18 cellular contexts compared by ENCODE assay signal in genomic region chr16:88489163-88489721, GRCh38. TPM values are rescaled to one million over a fixed set of nuclear protein-coding genes. Genes with fewer than 3 reads are reported as not detected.
DNase-seq lines count a peak whose midpoint lies in the region; FAIRE-seq and TF ChIP-seq lines count a peak whose summit lies in the region.
"Had no signal": no experiment of that assay in that cellular context is flagged by ENCODE, and none has a peak within 500 bp of the region (broad histone marks: within the 10 kb centered on the region; RNA-seq: fewer than 3 reads in every experiment).

No MANE protein-coding gene starts in this region.

- H3K9ac ChIP-seq in H1 (replicated peaks in 1 of 4; ENCODE audit: extremely low read depth in 1 of 4, low read depth in 3 of 4, low read length in 3 of 4) (no peak overlapping the region), mucosa of stomach (ENCODE audit: low read length) (peak overlapping the region; percentile 47), SK-N-SH (no peak overlapping the region)

- H3K4me1 ChIP-seq in H1 (replicated peaks in 1 of 4; ENCODE audit: control insufficient read depth in 3 of 4, insufficient read depth in 4 of 4, low read length in 3 of 4), result 0 out of 7 replicates have a peak, but pooled peaks cover 0 to 2% (median 0%) of the 10 kb centered on the region in 4 experiments
- peaks cover 77% of the 10 kb centered on the region for H3K4me1 ChIP-seq in mucosa of stomach (ENCODE audit: control insufficient read depth, insufficient read depth, low read length)
- no peaks in the 10 kb centered on the region for H3K4me1 ChIP-seq in left ventricle myocardium inferior
- H3K4me1 ChIP-seq in SK-N-SH (ENCODE audit: control insufficient read depth in 1 of 2, insufficient read depth in 2 of 2, low read depth in 1 of 2, low read length in 1 of 2), result peaks cover 0 to 28% of the 10 kb centered on the region in 2 experiments; a peak in 1 of 4 replicates

- WGBS in H1 (ENCODE audit: extremely low coverage in 1 of 2, insufficient coverage in 1 of 2, insufficient read length in 1 of 2, insufficient replicate concordance in 2 of 2, low coverage in 1 of 2, low lambda C conversion rate in 2 of 2, missing lambda C conversion rate in 1 of 2), 2 experiments, result 91% methylated on average over 23 of the region's 24 CpGs; no CpG with 5 or more reads in 1 of the 2 experiments
- WGBS in SK-N-SH (ENCODE audit: low lambda C conversion rate), result 94% methylated on average over 9 of the region's 24 CpGs

- no peaks in the 10 kb centered on the region for H3K9me2 ChIP-seq in SK-N-SH

- POLR2A ChIA-PET in H1 (lab: Charles Lee; ENCODE audit: partially characterized antibody) (interaction anchor here (1.2 kb wide), 1 partner anchor 21 kb away, joined by 3 read pairs; no protein-coding TSS in a partner anchor), SK-N-SH (lab: Yijun Ruan, JAX) (interaction anchor here (0.9 kb wide), 1 partner anchor 35 kb away, joined by 3 read pairs; no protein-coding TSS in a partner anchor)

- intact Hi-C loops in left ventricle myocardium inferior (cut with micrococcal nuclease), result no loop called here

- no peak overlapping the region for H3K56ac ChIP-seq in H1 (replicated peaks; ENCODE audit: insufficient read length, low read depth, low read length)

- H3K18ac ChIP-seq in H1 (ENCODE audit: extremely low read depth, low read length), result no peak overlapping the region

- no peak overlapping the region for H2BK12ac ChIP-seq in H1 (ENCODE audit: low read depth, low read length)

- H3K79me2 ChIP-seq in H1 (ENCODE audit: control insufficient read depth in 1 of 2, insufficient read depth in 2 of 2, low read length in 2 of 2) (no peaks in the 10 kb centered on the region), SK-N-SH (ENCODE audit: insufficient read depth) (no peaks in the 10 kb centered on the region)

- no peak overlapping the region for H3K14ac ChIP-seq in H1 (ENCODE audit: insufficient read length)

- FAIRE-seq in H1 (lab: Jason Lieb, UNC), result no peak
- FAIRE-seq: GM12892 had no signal

- H3K79me1 ChIP-seq in H1 (ENCODE audit: low read depth, low read length), result no peaks in the 10 kb centered on the region; the same call in 1 of the 2 replicates

- H3K27me3 ChIP-seq in H1 (replicated peaks in 1 of 4; ENCODE audit: control insufficient read depth in 3 of 4, extremely low read depth in 1 of 4, insufficient read depth in 3 of 4, low read length in 3 of 4), result no peaks in the 10 kb centered on the region
- no peaks in the 10 kb centered on the region for H3K27me3 ChIP-seq in mucosa of stomach (ENCODE audit: control insufficient read depth, insufficient read depth, low read length)
- no peaks in the 10 kb centered on the region for H3K27me3 ChIP-seq in left ventricle myocardium inferior (ENCODE audit: low read depth)
- H3K27me3 ChIP-seq in SK-N-SH (ENCODE audit: insufficient read depth), result no peaks in the 10 kb centered on the region

- no peaks in the 10 kb centered on the region for H3K23me2 ChIP-seq in H1 (ENCODE audit: low read depth, low read length)

- H3K4me3 ChIP-seq in H1 (ENCODE audit: extremely low read depth in 1 of 4, insufficient read depth in 2 of 4, low read depth in 3 of 4, low read length in 4 of 4), result no peak overlapping the region
- no peak overlapping the region for H3K4me3 ChIP-seq in mucosa of stomach (ENCODE audit: low read length)
- no peak overlapping the region for H3K4me3 ChIP-seq in left ventricle myocardium inferior
- no peak overlapping the region for H3K4me3 ChIP-seq in SK-N-SH (ENCODE audit: low read depth in 2 of 2, low read length in 1 of 2)

- H4K5ac ChIP-seq in H1 (ENCODE audit: insufficient read length, low read depth, low read length), result no peak overlapping the region

- H4K20me1 ChIP-seq in H1 (replicated peaks in 1 of 2; ENCODE audit: control insufficient read depth in 1 of 2, insufficient read depth in 2 of 2, low read length in 2 of 2), result peaks cover 0 to 2% of the 10 kb centered on the region in 2 experiments
- peaks cover 28% of the 10 kb centered on the region for H4K20me1 ChIP-seq in SK-N-SH (ENCODE audit: insufficient read depth)

- DNase-seq in DMS 273 (lab: John Stamatoyannopoulos, UW; ENCODE audit: unreplicated experiment) (peak; percentile 54), DMS 273 treated with DMSO at 0.1 percent for 48 hours (lab: John Stamatoyannopoulos, UW) (no peak), H1 (ENCODE audit: low read depth in 1 of 2, low spot score in 2 of 2) (no peak), NCI-H446 treated with DMSO at 0.1 percent for 48 hours (lab: John Stamatoyannopoulos, UW) (no peak), left ventricle myocardium inferior (no peak), SK-N-SH (no peak)
- no peak for DNase-seq in activated naive CD4-positive, alpha-beta T cell treated with Interleukin-2 at 50 U/mL for 16 hours
- DNase-seq: 8988T, DMS153, HFFc6, NCI-H1105 treated with DMSO at 0.1 percent for 48 hours, NCI-H1694 treated with DMSO at 0.1 percent for 48 hours, NCI-H2107, NCI-H226, NCI-H526 treated with DMSO at 0.1 percent for 48 hours, SHP77 treated with DMSO at 0.1 percent for 48 hours had no signal

- TF ChIP-seq POLR2A in H1 (IDR thresholded peaks at IDR 0.05; ENCODE audit: control extremely low read depth in 1 of 2, low read depth in 2 of 2, low read length in 2 of 2), result no peak

- H2BK15ac ChIP-seq in H1 (ENCODE audit: low read length), result no peak overlapping the region

- H3K23ac ChIP-seq in H1 (ENCODE audit: insufficient read length), result no peak overlapping the region

- no peak overlapping the region for H2BK120ac ChIP-seq in H1 (replicated peaks; ENCODE audit: low read depth, low read length)

- TF ChIP-seq CTCF in H1 (IDR thresholded peaks at IDR 0.05; ENCODE audit: control extremely low read depth in 1 of 3, insufficient read depth in 1 of 3, low read depth in 1 of 3, low read length in 3 of 3) (no peak), left ventricle myocardium inferior (IDR thresholded peaks at IDR 0.05; ENCODE audit: borderline replicate concordance) (no peak), SK-N-SH (IDR thresholded peaks at IDR 0.05) (no peak)

- no peak overlapping the region for H3K4ac ChIP-seq in H1 (replicated peaks; ENCODE audit: insufficient read length, low read depth, low read length)

- no peak overlapping the region for H2AK5ac ChIP-seq in H1 (ENCODE audit: low read depth, low read length)

- H3K9me3 ChIP-seq in H1 (ENCODE audit: insufficient read depth in 2 of 2, low read depth in 1 of 2, low read length in 1 of 2), result no peaks in the 10 kb centered on the region
- H3K9me3 ChIP-seq in mucosa of stomach (ENCODE audit: control insufficient read depth, low read length), result no peaks in the 10 kb centered on the region
- H3K9me3 ChIP-seq in left ventricle myocardium inferior (replicated peaks), result no peaks in the 10 kb centered on the region
- no peaks in the 10 kb centered on the region for H3K9me3 ChIP-seq in SK-N-SH

- no peak overlapping the region for H2AFZ ChIP-seq in H1 (ENCODE audit: low read length)
- H2AFZ ChIP-seq in SK-N-SH (ENCODE audit: low read depth), result no peak overlapping the region

- H3K27ac ChIP-seq in H1 (ENCODE audit: low read depth, low read length) (no peak overlapping the region), left ventricle myocardium inferior (replicated peaks) (no peak overlapping the region), SK-N-SH (ENCODE audit: low read depth in 2 of 2, low read length in 1 of 2) (peak overlapping the region in 1 of 2 experiments; percentile 63; a peak in 2 of 4 replicates)

- no peaks in the 10 kb centered on the region for H3F3A ChIP-seq in SK-N-SH (replicated peaks; ENCODE audit: insufficient read depth)

- TF ChIP-seq RAD21 in H1 (IDR thresholded peaks at IDR 0.05 in 1 of 2, conservative IDR thresholded peaks at IDR 0.05 in 1 of 2; ENCODE audit: low read depth in 2 of 2, low read length in 2 of 2) (no peak), SK-N-SH (IDR thresholded peaks at IDR 0.05; ENCODE audit: low read length) (no peak)

- peak overlapping the region; percentile 68; the same call in 1 of the 2 replicates for H4K8ac ChIP-seq in H1 (ENCODE audit: extremely low read depth, insufficient read depth, low read length)

- H3K36me3 ChIP-seq in H1 (ENCODE audit: control insufficient read depth in 2 of 4, insufficient read depth in 4 of 4, low read length in 3 of 4), result no peaks in the 10 kb centered on the region
- peaks cover 10% of the 10 kb centered on the region for H3K36me3 ChIP-seq in mucosa of stomach (ENCODE audit: control insufficient read depth, insufficient read depth, low read length)
- peaks cover 6% of the 10 kb centered on the region for H3K36me3 ChIP-seq in left ventricle myocardium inferior
- peaks cover 0 to 4% of the 10 kb centered on the region in 2 experiments for H3K36me3 ChIP-seq in SK-N-SH (replicated peaks in 1 of 2; ENCODE audit: control insufficient read depth in 1 of 2, insufficient read depth in 2 of 2, low read length in 1 of 2)

- CTCF ChIA-PET in H1 (lab: Charles Lee; ENCODE audit: partially characterized antibody) (interaction anchor here (0.8 to 3.5 kb wide), 15 partner anchors 9 to 51 kb away, joined by 3 to 19 read pairs (median 6); partner anchors contain the start of gene ZFPM1), SK-N-SH (lab: Yijun Ruan, JAX) (interaction anchor here (0.7 to 3.3 kb wide), 19 partner anchors 10 to 72 kb away, joined by 3 to 29 read pairs (median 5); partner anchors contain the start of gene ZFPM1)

- H2BK20ac ChIP-seq in H1 (ENCODE audit: low read length), result no peak overlapping the region

- no peak overlapping the region for H3K4me2 ChIP-seq in H1 (ENCODE audit: insufficient read depth in 1 of 2, low read depth in 2 of 2, low read length in 2 of 2)
- no peak overlapping the region for H3K4me2 ChIP-seq in SK-N-SH

- H4K91ac ChIP-seq in H1 (replicated peaks; ENCODE audit: insufficient read length, low read length), result no peak overlapping the region

- TF ChIP-seq EP300 in H1 (IDR thresholded peaks at IDR 0.05; ENCODE audit: borderline replicate concordance in 1 of 2, low read depth in 2 of 2, low read length in 2 of 2) (no peak), SK-N-SH (IDR thresholded peaks at IDR 0.05; ENCODE audit: borderline replicate concordance in 1 of 2, low read depth in 1 of 2, low read length in 1 of 2) (no peak)

- no peak overlapping the region for H2BK5ac ChIP-seq in H1 (ENCODE audit: low read depth, low read length)

TF ChIP-seq in SK-N-SH, 30 proteins besides CTCF, POLR2A, EP300 and RAD21 (continues in another document):
- TF ChIP-seq RXRA (IDR thresholded peaks at IDR 0.05; ENCODE audit: borderline replicate concordance, low read depth), result no peak

RNA-seq across cellular contexts. Expression of gene ZFPM1, which starts 36.2 kb away (rescaled TPM):
- 3.4 and 4.8 TPM in 2 replicates for total RNA-seq in H1 (2021; fragmentation: NEBNext Ultra II Directional; extraction: Animal tissue kit (Norgen Biotek cat#: 25700))
- polyA plus RNA-seq in H1 (2011; rRNA removed) (0.74 and 1.4 TPM in 2 replicates), SK-N-SH (2012; rRNA removed) (0.54 and 1.2 TPM in 2 replicates)
- polyA plus RNA-seq in H1 (2011; cell fraction: cytosol; rRNA removed), result 1.1 TPM
- 3.6 TPM for polyA plus RNA-seq in H1 (2011; cell fraction: nucleus; rRNA removed)
- 1.5 to 3.3 TPM (median 1.9 TPM) in 4 replicates for polyA plus RNA-seq in H1 (2012, experiment 1 of 2)
- 1.00 TPM for polyA plus RNA-seq in H1 (2012, experiment 2 of 2)
- polyA plus RNA-seq in H1 (2013, experiment 1 of 2), result 3.1 TPM
- 2.9 TPM for polyA plus RNA-seq in H1 (2013, experiment 2 of 2)
- polyA minus RNA-seq in H1 (2011; rRNA and poly(A)+ RNA removed), result 0.29 and 0.57 TPM in 2 replicates
- polyA minus RNA-seq in H1 (2011; cell fraction: cytosol; rRNA and poly(A)+ RNA removed), result 2.8 TPM
- 3.3 TPM for polyA minus RNA-seq in H1 (2011; cell fraction: nucleus; rRNA and poly(A)+ RNA removed)
- 5.7 TPM for total RNA-seq in left ventricle myocardium inferior
- 0.54 and 1.0 TPM in 2 replicates for polyA plus RNA-seq in SK-N-SH (2012; cell fraction: cytosol; rRNA removed)
- polyA plus RNA-seq in SK-N-SH (2012; cell fraction: nucleus; rRNA removed), result 3.8 and 5.6 TPM in 2 replicates
